Comparison of ENCODE assay signal across 10 cellular contexts in the genomic region with DNA sequence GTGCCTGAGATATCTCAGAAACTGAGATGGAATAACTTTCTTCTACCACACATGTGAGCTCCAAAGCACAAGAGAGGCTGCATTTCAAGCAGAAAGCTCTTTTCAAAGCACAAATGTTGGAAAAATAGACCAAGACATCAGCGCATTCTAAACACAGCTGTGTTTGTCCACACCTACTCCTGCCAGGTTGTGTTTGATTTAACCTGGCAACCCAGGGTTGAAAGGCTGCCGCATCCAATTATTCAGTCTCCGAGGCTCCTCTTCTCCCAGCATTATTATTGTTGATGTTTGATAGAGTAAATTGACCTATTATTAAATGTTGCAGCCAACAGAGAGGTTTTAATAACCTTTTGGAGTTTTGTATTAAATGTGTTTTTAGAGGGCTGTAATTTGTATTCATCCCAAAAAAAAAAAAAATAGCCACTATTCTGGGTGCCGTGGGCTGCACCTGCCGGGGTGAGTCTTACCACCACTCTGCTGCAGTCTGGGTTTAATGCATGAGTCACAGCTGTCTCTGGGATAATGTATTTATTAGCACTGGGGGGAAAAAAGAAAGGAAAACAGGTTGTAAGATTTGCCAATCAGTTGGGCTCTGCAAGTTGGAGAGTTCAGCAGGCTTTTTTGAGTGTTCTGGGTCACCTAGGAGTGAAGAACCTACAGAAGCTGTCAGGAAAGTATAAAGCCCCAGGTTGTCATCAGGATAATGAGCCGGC.
DNase-seq lines count a peak whose midpoint lies in the region; ATAC-seq, FAIRE-seq and TF ChIP-seq lines count a peak whose summit lies in the region.
"Had no signal": no experiment of that assay in that cellular context is flagged by ENCODE, and none has a peak within 500 bp of the region (broad histone marks: within the 10 kb centered on the region; RNA-seq: fewer than 3 reads in every experiment).

No MANE protein-coding gene starts in this region.

- TF ChIP-seq RAD21 in A549 (conservative IDR thresholded peaks at IDR 0.05 in 1 of 2, IDR thresholded peaks at IDR 0.05 in 1 of 2): no peak

- POLR2A ChIA-PET in A549 (lab: Yijun Ruan, JAX): interaction anchor here (0.7 kb wide), 1 partner anchor 216 kb away, joined by 3 read pairs; no protein-coding TSS in a partner anchor

- CTCF ChIA-PET in A549 (lab: Yijun Ruan, JAX): interaction anchor here (0.9 to 4.7 kb wide), 5 partner anchors 8 to 1090 kb away, joined by 3 to 19 read pairs (median 5); no protein-coding TSS in a partner anchor

- H3K4me1 ChIP-seq in A549: peaks cover 34% of the 10 kb centered on the region

- peak overlapping the region; percentile 78 to 82; a peak in 5 of 6 replicates for H3K27ac ChIP-seq in A549

- peak; percentile 60 to 77 for ATAC-seq in A549
- no peak for ATAC-seq in HG03196 (IDR thresholded peaks at IDR 0.05; ENCODE audit: unreplicated experiment)
- ATAC-seq in GM21447 (IDR thresholded peaks at IDR 0.05; ENCODE audit: unreplicated experiment): no peak

- H3K9me3 ChIP-seq in A549: no peaks in the 10 kb centered on the region

- no peak for TF ChIP-seq EP300 in A549 (IDR thresholded peaks at IDR 0.05)

- DNase-seq in A549 (ENCODE audit: low read depth in 1 of 2, low spot score in 1 of 2): peak in 1 of 2 experiments; percentile 31
- peak; percentile 26 for DNase-seq in NCI-H128 (lab: John Stamatoyannopoulos, UW; ENCODE audit: unreplicated experiment)
- peak; percentile 69 for DNase-seq in astrocyte of the hippocampus (ENCODE audit: low read depth, low spot score)
- DNase-seq in lung microvascular endothelial cell (ENCODE audit: low read depth in 2 of 2): peak; percentile 31 to 82
- no peak for DNase-seq in activated CD8-positive, alpha-beta memory T cell treated with anti-CD3 and anti-CD28 coated beads, Interleukin-2, amount 50 U/mL, for 4 hours
- no peak for DNase-seq in CD1c-positive myeloid dendritic cell (ENCODE audit: extremely low spot score)
- DNase-seq: activated T-cell treated with anti-CD3 and anti-CD28 coated beads, Interleukin-2, amount 50 U/mL, for 1 hour; CD4-positive, CD25-positive, alpha-beta regulatory T cell had no signal

- WGBS in A549 (ENCODE audit: missing lambda C conversion rate): 12% methylated on average over 6 of the region's 6 CpGs

- FAIRE-seq in A549 (lab: Jason Lieb, UNC): no peak

- TF ChIP-seq POLR2A in A549 (IDR thresholded peaks at IDR 0.05; ENCODE audit: low read length): no peak

- H3K4me2 ChIP-seq in A549: peak overlapping the region; percentile 92

- no peak overlapping the region; the same call in 2 of the 3 replicates for H3K4me3 ChIP-seq in A549

- no peak for TF ChIP-seq CTCF in A549 (IDR thresholded peaks at IDR 0.05)

TF ChIP-seq in A549, 52 proteins besides CTCF, POLR2A, EP300 and RAD21:
- TF ChIP-seq FOSL2 (IDR thresholded peaks at IDR 0.05) (0 out of 2 replicates have a peak, but pooled peaks have one; percentile 17), FOSL2 (CRISPR knock-in tag; IDR thresholded peaks at IDR 0.05) (peak; percentile 45), NFE2L2 (conservative IDR thresholded peaks at IDR 0.05; ENCODE audit: low read length) (no peak)

Comparison
In these comparisons a context has a peak if more than half of its experiments do, and no peak if none do; other contexts are left out.
1. ATAC-seq: peak in A549 (2 of 2); none in HG03196 (single experiment) and GM21447 (single experiment).
2. DNase-seq: peak in NCI-H128 (single experiment), astrocyte of the hippocampus (single experiment) and lung microvascular endothelial cell (2 of 2); none in activated CD8-positive, alpha-beta memory T cell treated with anti-CD3 and anti-CD28 coated beads, Interleukin-2, amount 50 U/mL, for 4 hours (single experiment) and CD1c-positive myeloid dendritic cell (single experiment).